8 cellular contexts compared by ENCODE assay signal in genomic region chr15:85615930-85616329, GRCh38.
DNase-seq lines count a peak whose midpoint lies in the region; ATAC-seq and TF ChIP-seq lines count a peak whose summit lies in the region.

No MANE protein-coding gene starts in this region.

- peaks cover 24 to 47% of the 10 kb centered on the region in 2 donors for H3K4me1 ChIP-seq in adrenal gland (replicated peaks in 1 of 2)

- peak; percentile 73 for TF ChIP-seq CTCF in CD4-positive, alpha-beta T cell (IDR thresholded peaks at IDR 0.05)
- peak in 4 of 6 experiments; percentile 38 to 53 (median 44) for TF ChIP-seq CTCF in adrenal gland (IDR thresholded peaks at IDR 0.05)
- TF ChIP-seq CTCF in type B pancreatic cell (conservative IDR thresholded peaks at IDR 0.05), result peak; percentile 72

- POLR2A ChIA-PET in CD4-positive, alpha-beta T cell (lab: Charles Lee), result no interaction called here

- ATAC-seq in CD4-positive, alpha-beta T cell (ENCODE audit: poor library complexity), result no peak
- peak; percentile 48 for ATAC-seq in GM19043 (IDR thresholded peaks at IDR 0.05; ENCODE audit: low read depth, unreplicated experiment)

- H3K9me3 ChIP-seq in CD4-positive, alpha-beta T cell (ENCODE audit: control insufficient read depth, low read length), result no peaks in the 10 kb centered on the region
- H3K9me3 ChIP-seq in adrenal gland (replicated peaks in 1 of 3), result no peaks in the 10 kb centered on the region

- H3K36me3 ChIP-seq in adrenal gland (replicated peaks in 1 of 2), result no peaks in the 10 kb centered on the region

- TF ChIP-seq RAD21 in Ishikawa (IDR thresholded peaks at IDR 0.05; ENCODE audit: low read depth), result peak; percentile 25; the same call in 1 of the 2 replicates

- H3K27ac Mint-ChIP-seq in CD4-positive, alpha-beta T cell, result peak overlapping the region; percentile 18
- no peak overlapping the region for H3K27ac Mint-ChIP-seq in type B pancreatic cell

- peaks cover 11% of the 10 kb centered on the region for H3K36me3 Mint-ChIP-seq in CD4-positive, alpha-beta T cell (ENCODE audit: low read depth)
- H3K36me3 Mint-ChIP-seq in type B pancreatic cell, result peaks cover 8% of the 10 kb centered on the region

- no peaks in the 10 kb centered on the region for H3K9me3 Mint-ChIP-seq in CD4-positive, alpha-beta T cell
- H3K9me3 Mint-ChIP-seq in type B pancreatic cell, result no peaks in the 10 kb centered on the region

- CTCF ChIA-PET in CD4-positive, alpha-beta T cell (lab: Charles Lee), result interaction anchor here (1.2 kb wide), 1 partner anchor 56 kb away, joined by 3 read pairs; no protein-coding TSS in a partner anchor

- TF ChIP-seq EP300 in Ishikawa (IDR thresholded peaks at IDR 0.05; ENCODE audit: borderline replicate concordance), result no peak

- no peak overlapping the region for H3K27ac ChIP-seq in CD4-positive, alpha-beta T cell (ENCODE audit: low read depth, low read length)
- H3K27ac ChIP-seq in adrenal gland, result peak overlapping the region in 1 of 5 donors; percentile 87

- DNase-seq in CD4-positive, alpha-beta T cell, result peak in 1 of 10 experiments; percentile 8
- DNase-seq in adrenal gland, result peak in 2 of 7 donors; percentile 18 to 35
- DNase-seq in iPS-NIHi7 (ENCODE audit: extremely low spot score), result peak; percentile 57
- DNase-seq in type B pancreatic cell (ENCODE audit: extremely low spot score, unreplicated experiment), result no peak
- DNase-seq in cerebellum (ENCODE audit: low spot score), result no peak
- no peak for DNase-seq in DMS153 treated with DMSO at 0.1 percent for 48 hours (lab: John Stamatoyannopoulos, UW; ENCODE audit: unreplicated experiment)

- peaks cover 21% of the 10 kb centered on the region for H3K4me1 Mint-ChIP-seq in CD4-positive, alpha-beta T cell (ENCODE audit: low read depth)
- peaks cover 6% of the 10 kb centered on the region for H3K4me1 Mint-ChIP-seq in type B pancreatic cell (ENCODE audit: unreplicated experiment)

- no peaks in the 10 kb centered on the region for H3K27me3 Mint-ChIP-seq in CD4-positive, alpha-beta T cell
- H3K27me3 Mint-ChIP-seq in type B pancreatic cell, result no peaks in the 10 kb centered on the region

- no peaks in the 10 kb centered on the region for H3K27me3 ChIP-seq in CD4-positive, alpha-beta T cell (ENCODE audit: control insufficient read depth, insufficient read depth, low read length)
- H3K27me3 ChIP-seq in adrenal gland, result no peaks in the 10 kb centered on the region

- no peak for TF ChIP-seq POLR2A in adrenal gland (IDR thresholded peaks at IDR 0.05)

- H3K4me3 Mint-ChIP-seq in CD4-positive, alpha-beta T cell, result no peak overlapping the region
- no peak overlapping the region for H3K4me3 Mint-ChIP-seq in type B pancreatic cell

- H3K4me3 ChIP-seq in adrenal gland, result no peak overlapping the region

- intact Hi-C loops in CD4-positive, alpha-beta T cell (cut with DNase I, micrococcal nuclease), result loop anchor here (5.0 kb wide), 4 partner anchors 46 to 226 kb away; no protein-coding TSS in a partner anchor
- intact Hi-C loops in adrenal gland (cut with DNase I), result no loop called here

TF ChIP-seq in Ishikawa, 13 proteins besides CTCF, POLR2A, EP300 and RAD21:
- TF ChIP-seq YY1 (IDR thresholded peaks at IDR 0.05; ENCODE audit: low read depth), result no peak
- TF ChIP-seq EGR1 (IDR thresholded peaks at IDR 0.05), result no peak
- no peak for TF ChIP-seq TAF1 (IDR thresholded peaks at IDR 0.05; ENCODE audit: low read depth)
- no peak for TF ChIP-seq REST (IDR thresholded peaks at IDR 0.05; ENCODE audit: low read depth)
- TF ChIP-seq USF1 (IDR thresholded peaks at IDR 0.05), result no peak
- no peak for TF ChIP-seq TCF12 (IDR thresholded peaks at IDR 0.05; ENCODE audit: low read depth)

Comparison
In these comparisons a context has a peak if more than half of its experiments do, and no peak if none do; other contexts are left out.
1. intact Hi-C loops: an anchor here in CD4-positive, alpha-beta T cell (5.0 kb wide); none called in adrenal gland.